ENCODE assay signal across 8 cellular contexts in genomic region chr1:40980453-40981121, GRCh38. TPM values are rescaled to one million over a fixed set of nuclear protein-coding genes. Genes with fewer than 3 reads are reported as not detected.
DNase-seq lines count a peak whose midpoint lies in the region; ATAC-seq and TF ChIP-seq lines count a peak whose summit lies in the region.

No MANE protein-coding gene starts in this region.

- H3K9me2 ChIP-seq in Loucy (replicated peaks; ENCODE audit: low read depth, low read length): no peaks in the 10 kb centered on the region

- H3K4me1 ChIP-seq in Loucy (ENCODE audit: insufficient read depth, low read length, poor library complexity, severe bottlenecking): peaks cover 53% of the 10 kb centered on the region

- TF ChIP-seq CTCF in Loucy (conservative IDR thresholded peaks at IDR 0.05; ENCODE audit: low read length): no peak

- no peaks in the 10 kb centered on the region for H3F3A ChIP-seq in Loucy (ENCODE audit: low read depth)

- DNase-seq in A172 (ENCODE audit: low spot score) (peak; percentile 31), cerebellum (ENCODE audit: low spot score) (peak; percentile 27), lung microvascular endothelial cell (ENCODE audit: low read depth in 2 of 2) (peak; percentile 38 to 48)
- DNase-seq in activated CD4-positive, CD25-positive, alpha-beta regulatory T cell (lab: John Stamatoyannopoulos, UW): peak in 3 of 4 experiments; percentile 11 to 33 (median 22)
- DNase-seq in stimulated activated CD8-positive, alpha-beta memory T cell treated with anti-CD3 and anti-CD28 coated beads, Interleukin-2, amount 100 ng/mL, for 48 hours (ENCODE audit: low read depth in 2 of 2): peak; percentile 22 to 35

- peak overlapping the region; percentile 80 for H3K4me3 ChIP-seq in Loucy (ENCODE audit: low read length, poor library complexity, severe bottlenecking)

- no peaks in the 10 kb centered on the region for H3K27me3 ChIP-seq in Loucy (ENCODE audit: insufficient read depth, low read length, poor library complexity, severe bottlenecking)

- peak overlapping the region; percentile 96 for H3K9ac ChIP-seq in Loucy (ENCODE audit: low read depth, low read length, poor library complexity, severe bottlenecking)

- ATAC-seq in GM18861 (IDR thresholded peaks at IDR 0.05; ENCODE audit: unreplicated experiment) (peak; percentile 3), GM18870 (IDR thresholded peaks at IDR 0.05; ENCODE audit: unreplicated experiment) (no peak)

- H3K4me2 ChIP-seq in Loucy (ENCODE audit: low read depth, low read length, poor library complexity, severe bottlenecking): peak overlapping the region; percentile 99

- peaks cover 23% of the 10 kb centered on the region; the same call in 1 of the 2 replicates for H3K36me3 ChIP-seq in Loucy (ENCODE audit: insufficient read depth, low read length)

- no peak overlapping the region; the same call in 1 of the 2 replicates for H2AFZ ChIP-seq in Loucy (ENCODE audit: low read length)

- peaks cover 43% of the 10 kb centered on the region for H4K20me1 ChIP-seq in Loucy (ENCODE audit: insufficient read depth, low read length, poor library complexity, severe bottlenecking)

- no peaks in the 10 kb centered on the region for H3K9me3 ChIP-seq in Loucy (ENCODE audit: insufficient read depth, low read depth, low read length)

- H3K79me2 ChIP-seq in Loucy (ENCODE audit: insufficient read depth, low read length): peaks cover 62% of the 10 kb centered on the region

RNA-seq across cellular contexts. Expression of gene CTPS1, which starts 1.1 kb away (rescaled TPM):
- total RNA-seq in A172 (2014; rRNA removed; shearing (Covaris generic)): 41.2 and 43.8 TPM in 2 replicates
- total RNA-seq in cerebellum (19.1 TPM), lung microvascular endothelial cell (13.5 and 16.5 TPM in 2 replicates)

RNA-seq across cellular contexts. Expression of gene SLFNL1, which starts 40.9 kb away (rescaled TPM):
- total RNA-seq in A172 (2014; rRNA removed; shearing (Covaris generic)): 0.02 and 0.17 TPM in 2 replicates
- total RNA-seq in cerebellum (3.4 TPM), lung microvascular endothelial cell (under 0.01 and 0.20 TPM in 2 replicates)
